Comparison of ENCODE assay signal across 20 cellular contexts in the genomic region with DNA sequence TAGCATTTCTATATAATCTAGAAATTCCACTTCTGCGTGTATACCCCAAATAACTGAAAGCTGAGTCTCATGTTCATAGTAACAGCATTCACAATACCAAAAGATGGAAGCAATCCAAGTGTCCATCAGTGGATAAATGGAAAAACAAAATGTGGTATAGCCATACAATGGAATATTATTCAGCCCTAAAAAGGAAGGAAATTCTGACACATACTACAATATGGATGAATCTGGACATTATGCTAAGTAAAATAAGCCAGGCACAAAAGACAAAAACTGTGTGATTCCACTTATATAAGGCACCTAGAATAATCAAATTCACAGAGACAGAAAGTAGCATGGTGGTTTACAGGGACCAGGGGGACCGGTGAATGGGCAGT. TPM values are rescaled to one million over a fixed set of nuclear protein-coding genes. Genes with fewer than 3 reads are reported as not detected.
DNase-seq lines count a peak whose midpoint lies in the region; ATAC-seq and TF ChIP-seq lines count a peak whose summit lies in the region.
"Had no signal": no experiment of that assay in that cellular context is flagged by ENCODE, and none has a peak within 500 bp of the region (broad histone marks: within the 10 kb centered on the region; RNA-seq: fewer than 3 reads in every experiment).

No MANE protein-coding gene starts in this region.

- POLR2A ChIA-PET in activated naive CD8-positive, alpha-beta T cell treated with anti-CD3 and anti-CD28 coated beads, Interleukin-2, amount 10 ng/mL, durations not matched to agents 7 days and 5 days (lab: Charles Lee), result interaction anchor here (1.7 kb wide), 1 partner anchor 36 kb away, joined by 9 read pairs; no protein-coding TSS in a partner anchor
- POLR2A ChIA-PET in activated CD4-positive, alpha-beta memory T cell treated with anti-CD3 and anti-CD28 coated beads, Interleukin-2, amount 10 ng/mL, durations not matched to agents 7 days and 5 days (lab: Charles Lee), result interaction anchor here (0.8 to 1.2 kb wide), 2 partner anchors 30 to 31 kb away, joined by 3 to 4 read pairs; no protein-coding TSS in a partner anchor

- peaks cover 13% of the 10 kb centered on the region for H3K36me3 Mint-ChIP-seq in T-helper 1 cell treated with Interleukin-12 subunit alpha and Interleukin-12 subunit beta and Interleukin-4 antibody, amounts not matched to agents 30 μg/mL and 1 μg/mL, for 36 hours (ENCODE audit: low read depth)
- peaks cover 8% of the 10 kb centered on the region for H3K36me3 Mint-ChIP-seq in activated naive CD8-positive, alpha-beta T cell treated with anti-CD3 and anti-CD28 coated beads, Interleukin-2, amount 10 ng/mL, durations not matched to agents 7 days and 5 days
- H3K36me3 Mint-ChIP-seq in activated naive CD8-positive, alpha-beta T cell treated with anti-CD3 and anti-CD28 coated beads, Interleukin-2, amount 50 U/mL, for 24 hours (ENCODE audit: low read depth), result no peaks in the 10 kb centered on the region
- peaks cover 3% of the 10 kb centered on the region for H3K36me3 Mint-ChIP-seq in activated CD4-positive, alpha-beta memory T cell treated with anti-CD3 and anti-CD28 coated beads, Interleukin-2, amount 10 ng/mL, durations not matched to agents 7 days and 5 days (ENCODE audit: low read depth)
- H3K36me3 Mint-ChIP-seq: CD14-positive monocyte had no signal

- H3K4me3 ChIP-seq in foreskin fibroblast (ENCODE audit: low read depth in 1 of 2, low read length in 2 of 2), result no peak overlapping the region
- H3K4me3 ChIP-seq: HAP-1 had no signal

- peak overlapping the region; percentile 80 for H3K27ac Mint-ChIP-seq in T-helper 1 cell treated with Interleukin-12 subunit alpha and Interleukin-12 subunit beta and Interleukin-4 antibody, amounts not matched to agents 30 μg/mL and 1 μg/mL, for 36 hours
- H3K27ac Mint-ChIP-seq in activated naive CD8-positive, alpha-beta T cell treated with anti-CD3 and anti-CD28 coated beads, Interleukin-2, amount 10 ng/mL, durations not matched to agents 7 days and 5 days, result peak overlapping the region; percentile 95
- no peak overlapping the region for H3K27ac Mint-ChIP-seq in activated naive CD8-positive, alpha-beta T cell treated with anti-CD3 and anti-CD28 coated beads, Interleukin-2, amount 50 U/mL, for 24 hours
- peak overlapping the region; percentile 90 for H3K27ac Mint-ChIP-seq in activated CD4-positive, alpha-beta memory T cell treated with anti-CD3 and anti-CD28 coated beads, Interleukin-2, amount 10 ng/mL, durations not matched to agents 7 days and 5 days
- H3K27ac Mint-ChIP-seq: CD14-positive monocyte had no signal

- no peak for TF ChIP-seq CTCF in foreskin fibroblast (IDR thresholded peaks at IDR 0.05; ENCODE audit: low read depth, low read length)

- no peak overlapping the region for H3K4me3 Mint-ChIP-seq in T-helper 1 cell treated with Interleukin-12 subunit alpha and Interleukin-12 subunit beta and Interleukin-4 antibody, amounts not matched to agents 30 μg/mL and 1 μg/mL, for 36 hours
- H3K4me3 Mint-ChIP-seq in activated naive CD8-positive, alpha-beta T cell treated with anti-CD3 and anti-CD28 coated beads, Interleukin-2, amount 10 ng/mL, durations not matched to agents 7 days and 5 days, result peak overlapping the region; percentile 59
- H3K4me3 Mint-ChIP-seq in activated naive CD8-positive, alpha-beta T cell treated with anti-CD3 and anti-CD28 coated beads, Interleukin-2, amount 50 U/mL, for 24 hours, result no peak overlapping the region
- H3K4me3 Mint-ChIP-seq in activated CD4-positive, alpha-beta memory T cell treated with anti-CD3 and anti-CD28 coated beads, Interleukin-2, amount 10 ng/mL, durations not matched to agents 7 days and 5 days, result no peak overlapping the region
- H3K4me3 Mint-ChIP-seq: CD14-positive monocyte had no signal

- CTCF ChIA-PET in activated CD4-positive, alpha-beta memory T cell treated with anti-CD3 and anti-CD28 coated beads, Interleukin-2, amount 10 ng/mL, durations not matched to agents 7 days and 5 days (lab: Charles Lee), result interaction anchor here (1.0 to 2.4 kb wide), 4 partner anchors 10 to 82 kb away, joined by 3 to 14 read pairs (median 4); no protein-coding TSS in a partner anchor

- H3K9me3 Mint-ChIP-seq in T-helper 1 cell treated with Interleukin-12 subunit alpha and Interleukin-12 subunit beta and Interleukin-4 antibody, amounts not matched to agents 30 μg/mL and 1 μg/mL, for 36 hours, result no peaks in the 10 kb centered on the region
- H3K9me3 Mint-ChIP-seq in activated naive CD8-positive, alpha-beta T cell treated with anti-CD3 and anti-CD28 coated beads, Interleukin-2, amount 10 ng/mL, durations not matched to agents 7 days and 5 days, result peaks cover 1% of the 10 kb centered on the region
- H3K9me3 Mint-ChIP-seq in activated naive CD8-positive, alpha-beta T cell treated with anti-CD3 and anti-CD28 coated beads, Interleukin-2, amount 50 U/mL, for 24 hours, result no peaks in the 10 kb centered on the region
- no peaks in the 10 kb centered on the region for H3K9me3 Mint-ChIP-seq in activated CD4-positive, alpha-beta memory T cell treated with anti-CD3 and anti-CD28 coated beads, Interleukin-2, amount 10 ng/mL, durations not matched to agents 7 days and 5 days

- peaks cover 69% of the 10 kb centered on the region for H3K4me1 Mint-ChIP-seq in T-helper 1 cell treated with Interleukin-12 subunit alpha and Interleukin-12 subunit beta and Interleukin-4 antibody, amounts not matched to agents 30 μg/mL and 1 μg/mL, for 36 hours (ENCODE audit: low read depth)
- H3K4me1 Mint-ChIP-seq in activated naive CD8-positive, alpha-beta T cell treated with anti-CD3 and anti-CD28 coated beads, Interleukin-2, amount 10 ng/mL, durations not matched to agents 7 days and 5 days, result peaks cover 51% of the 10 kb centered on the region
- H3K4me1 Mint-ChIP-seq in activated naive CD8-positive, alpha-beta T cell treated with anti-CD3 and anti-CD28 coated beads, Interleukin-2, amount 50 U/mL, for 24 hours, result peaks cover 53% of the 10 kb centered on the region
- peaks cover 73% of the 10 kb centered on the region for H3K4me1 Mint-ChIP-seq in activated CD4-positive, alpha-beta memory T cell treated with anti-CD3 and anti-CD28 coated beads, Interleukin-2, amount 10 ng/mL, durations not matched to agents 7 days and 5 days

- H3K27me3 Mint-ChIP-seq in T-helper 1 cell treated with Interleukin-12 subunit alpha and Interleukin-12 subunit beta and Interleukin-4 antibody, amounts not matched to agents 30 μg/mL and 1 μg/mL, for 36 hours (ENCODE audit: low read depth), result peaks cover 11% of the 10 kb centered on the region
- peaks cover 13% of the 10 kb centered on the region for H3K27me3 Mint-ChIP-seq in activated naive CD8-positive, alpha-beta T cell treated with anti-CD3 and anti-CD28 coated beads, Interleukin-2, amount 10 ng/mL, durations not matched to agents 7 days and 5 days
- H3K27me3 Mint-ChIP-seq in activated naive CD8-positive, alpha-beta T cell treated with anti-CD3 and anti-CD28 coated beads, Interleukin-2, amount 50 U/mL, for 24 hours, result peaks cover 5% of the 10 kb centered on the region
- H3K27me3 Mint-ChIP-seq in activated CD4-positive, alpha-beta memory T cell treated with anti-CD3 and anti-CD28 coated beads, Interleukin-2, amount 10 ng/mL, durations not matched to agents 7 days and 5 days, result peaks cover 15% of the 10 kb centered on the region

- no peak for ATAC-seq in activated naive CD8-positive, alpha-beta T cell treated with anti-CD3 and anti-CD28 coated beads, Interleukin-2, amount 10 ng/mL, durations not matched to agents 7 days and 5 days (ENCODE audit: low read depth)
- no peak for ATAC-seq in activated naive CD8-positive, alpha-beta T cell treated with anti-CD3 and anti-CD28 coated beads, Interleukin-2, amount 50 U/mL, for 24 hours
- ATAC-seq in GM21786 (IDR thresholded peaks at IDR 0.05; ENCODE audit: unreplicated experiment), result no peak

- DNase-seq in T-helper 1 cell (no peak), DMS 273 treated with DMSO at 0.1 percent for 48 hours (lab: John Stamatoyannopoulos, UW) (no peak), foreskin fibroblast (no peak)
- no peak for DNase-seq in activated naive CD8-positive, alpha-beta T cell treated with anti-CD3 and anti-CD28 coated beads, Interleukin-2, amount 10 ng/mL, durations not matched to agents 7 days and 5 days
- no peak for DNase-seq in activated naive CD8-positive, alpha-beta T cell treated with anti-CD3 and anti-CD28 coated beads, Interleukin-2, amount 50 U/mL, for 24 hours
- no peak for DNase-seq in activated CD4-positive, alpha-beta memory T cell treated with anti-CD3 and anti-CD28 coated beads, Interleukin-2, amount 10 ng/mL, durations not matched to agents 7 days and 5 days
- DNase-seq: DND-41, Karpas-422, NCI-H1105, OCI-M1, SHP77 treated with DMSO at 0.1 percent for 48 hours had no signal

RNA-seq across cellular contexts. Expression of a gene that starts 20.4 kb away (rescaled TPM):
- not detected for total RNA-seq in activated naive CD8-positive, alpha-beta T cell treated with anti-CD3 and anti-CD28 coated beads, Interleukin-2, amount 10 ng/mL, durations not matched to agents 7 days and 5 days
- total RNA-seq in activated CD4-positive, alpha-beta memory T cell treated with anti-CD3 and anti-CD28 coated beads, Interleukin-2, amount 10 ng/mL, durations not matched to agents 7 days and 5 days, result not detected
- total RNA-seq: G401, HT1080, MCF 10A, NCI-H460, RPMI7951 had no signal

RNA-seq across cellular contexts. Expression of a gene that starts 34.5 kb away (rescaled TPM):
- total RNA-seq in activated naive CD8-positive, alpha-beta T cell treated with anti-CD3 and anti-CD28 coated beads, Interleukin-2, amount 10 ng/mL, durations not matched to agents 7 days and 5 days, result 10 to 100 TPM; 19.5 to 20.0 TPM
- total RNA-seq in activated CD4-positive, alpha-beta memory T cell treated with anti-CD3 and anti-CD28 coated beads, Interleukin-2, amount 10 ng/mL, durations not matched to agents 7 days and 5 days, result 10 to 100 TPM; 20.3 to 20.9 TPM
- total RNA-seq: NCI-H460 had no signal
